1 cellular context compared by ENCODE assay signal in the genomic region with DNA sequence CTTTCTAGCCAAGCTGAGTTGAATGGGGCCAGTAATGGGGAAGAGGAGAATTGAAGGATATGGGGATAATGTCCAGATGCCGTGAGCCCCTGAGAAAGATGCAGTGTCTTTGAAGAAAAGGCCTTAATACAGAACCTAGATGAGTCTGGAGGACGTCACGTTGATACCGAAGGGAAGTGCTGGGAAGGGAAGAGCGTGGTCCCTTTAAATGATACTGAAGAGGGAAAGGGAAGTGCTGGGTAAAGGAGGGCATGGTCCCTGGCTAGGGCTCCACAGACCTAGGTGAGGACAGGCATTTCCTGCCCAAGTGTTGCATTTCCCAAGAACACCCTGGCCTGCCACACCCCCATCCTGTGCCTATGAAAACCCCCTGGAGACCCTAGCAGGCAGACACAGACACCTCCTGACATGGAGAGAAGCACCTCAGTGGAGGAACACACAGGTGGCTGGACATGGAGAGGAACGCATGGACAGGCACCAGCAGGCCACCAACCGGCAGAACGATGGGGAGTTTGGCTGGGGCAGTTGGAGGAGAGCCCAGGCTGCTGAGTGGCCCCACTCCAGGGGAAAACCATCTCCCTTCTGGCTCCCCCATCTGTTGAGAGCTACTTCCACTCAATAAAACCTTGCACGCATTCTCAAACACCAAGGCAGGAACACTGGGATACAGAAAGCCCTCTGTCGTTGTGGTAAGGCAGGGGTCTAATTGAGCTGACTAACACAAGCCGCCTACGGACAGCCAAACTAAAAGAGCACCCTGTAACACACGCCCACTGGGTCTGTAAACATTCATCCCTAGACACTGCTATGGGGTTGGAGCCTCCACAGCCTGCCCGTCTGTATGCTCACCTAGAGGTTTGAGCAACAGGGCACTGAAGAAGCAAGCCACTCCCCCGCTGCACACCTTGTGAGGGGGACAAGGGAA.
TF ChIP-seq lines count a peak whose summit lies in the region.

No MANE protein-coding gene starts in this region.

TF ChIP-seq in GM23338, 12 proteins besides CTCF, POLR2A, EP300 and RAD21 (continued from another document):
- TF ChIP-seq, protein P1, sequence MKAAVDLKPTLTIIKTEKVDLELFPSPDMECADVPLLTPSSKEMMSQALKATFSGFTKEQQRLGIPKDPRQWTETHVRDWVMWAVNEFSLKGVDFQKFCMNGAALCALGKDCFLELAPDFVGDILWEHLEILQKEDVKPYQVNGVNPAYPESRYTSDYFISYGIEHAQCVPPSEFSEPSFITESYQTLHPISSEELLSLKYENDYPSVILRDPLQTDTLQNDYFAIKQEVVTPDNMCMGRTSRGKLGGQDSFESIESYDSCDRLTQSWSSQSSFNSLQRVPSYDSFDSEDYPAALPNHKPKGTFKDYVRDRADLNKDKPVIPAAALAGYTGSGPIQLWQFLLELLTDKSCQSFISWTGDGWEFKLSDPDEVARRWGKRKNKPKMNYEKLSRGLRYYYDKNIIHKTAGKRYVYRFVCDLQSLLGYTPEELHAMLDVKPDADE (IDR thresholded peaks at IDR 0.05): no peak
